1 cellular context compared by ENCODE assay signal in genomic region chr1:8860738-8861516, GRCh38.
TF ChIP-seq lines count a peak whose summit lies in the region.

No MANE protein-coding gene starts in this region.

TF ChIP-seq in WTC11, 78 proteins besides CTCF, POLR2A, EP300 and RAD21 (continued from another document):
- TF ChIP-seq AR (CRISPR knock-in tag; IDR thresholded peaks at IDR 0.05) (no peak), ZBTB43 (CRISPR knock-in tag; IDR thresholded peaks at IDR 0.05) (no peak), CDX4 (CRISPR knock-in tag; IDR thresholded peaks at IDR 0.05; ENCODE audit: borderline replicate concordance) (no peak), USF1 (CRISPR knock-in tag; IDR thresholded peaks at IDR 0.05) (no peak), GTF2I (CRISPR knock-in tag; conservative IDR thresholded peaks at IDR 0.05) (no peak)
- TF ChIP-seq, protein P1, sequence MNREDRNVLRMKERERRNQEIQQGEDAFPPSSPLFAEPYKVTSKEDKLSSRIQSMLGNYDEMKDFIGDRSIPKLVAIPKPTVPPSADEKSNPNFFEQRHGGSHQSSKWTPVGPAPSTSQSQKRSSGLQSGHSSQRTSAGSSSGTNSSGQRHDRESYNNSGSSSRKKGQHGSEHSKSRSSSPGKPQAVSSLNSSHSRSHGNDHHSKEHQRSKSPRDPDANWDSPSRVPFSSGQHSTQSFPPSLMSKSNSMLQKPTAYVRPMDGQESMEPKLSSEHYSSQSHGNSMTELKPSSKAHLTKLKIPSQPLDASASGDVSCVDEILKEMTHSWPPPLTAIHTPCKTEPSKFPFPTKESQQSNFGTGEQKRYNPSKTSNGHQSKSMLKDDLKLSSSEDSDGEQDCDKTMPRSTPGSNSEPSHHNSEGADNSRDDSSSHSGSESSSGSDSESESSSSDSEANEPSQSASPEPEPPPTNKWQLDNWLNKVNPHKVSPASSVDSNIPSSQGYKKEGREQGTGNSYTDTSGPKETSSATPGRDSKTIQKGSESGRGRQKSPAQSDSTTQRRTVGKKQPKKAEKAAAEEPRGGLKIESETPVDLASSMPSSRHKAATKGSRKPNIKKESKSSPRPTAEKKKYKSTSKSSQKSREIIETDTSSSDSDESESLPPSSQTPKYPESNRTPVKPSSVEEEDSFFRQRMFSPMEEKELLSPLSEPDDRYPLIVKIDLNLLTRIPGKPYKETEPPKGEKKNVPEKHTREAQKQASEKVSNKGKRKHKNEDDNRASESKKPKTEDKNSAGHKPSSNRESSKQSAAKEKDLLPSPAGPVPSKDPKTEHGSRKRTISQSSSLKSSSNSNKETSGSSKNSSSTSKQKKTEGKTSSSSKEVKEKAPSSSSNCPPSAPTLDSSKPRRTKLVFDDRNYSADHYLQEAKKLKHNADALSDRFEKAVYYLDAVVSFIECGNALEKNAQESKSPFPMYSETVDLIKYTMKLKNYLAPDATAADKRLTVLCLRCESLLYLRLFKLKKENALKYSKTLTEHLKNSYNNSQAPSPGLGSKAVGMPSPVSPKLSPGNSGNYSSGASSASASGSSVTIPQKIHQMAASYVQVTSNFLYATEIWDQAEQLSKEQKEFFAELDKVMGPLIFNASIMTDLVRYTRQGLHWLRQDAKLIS (CRISPR knock-in tag; IDR thresholded peaks at IDR 0.05; ENCODE audit: borderline replicate concordance): no peak
- TF ChIP-seq, protein P2, sequence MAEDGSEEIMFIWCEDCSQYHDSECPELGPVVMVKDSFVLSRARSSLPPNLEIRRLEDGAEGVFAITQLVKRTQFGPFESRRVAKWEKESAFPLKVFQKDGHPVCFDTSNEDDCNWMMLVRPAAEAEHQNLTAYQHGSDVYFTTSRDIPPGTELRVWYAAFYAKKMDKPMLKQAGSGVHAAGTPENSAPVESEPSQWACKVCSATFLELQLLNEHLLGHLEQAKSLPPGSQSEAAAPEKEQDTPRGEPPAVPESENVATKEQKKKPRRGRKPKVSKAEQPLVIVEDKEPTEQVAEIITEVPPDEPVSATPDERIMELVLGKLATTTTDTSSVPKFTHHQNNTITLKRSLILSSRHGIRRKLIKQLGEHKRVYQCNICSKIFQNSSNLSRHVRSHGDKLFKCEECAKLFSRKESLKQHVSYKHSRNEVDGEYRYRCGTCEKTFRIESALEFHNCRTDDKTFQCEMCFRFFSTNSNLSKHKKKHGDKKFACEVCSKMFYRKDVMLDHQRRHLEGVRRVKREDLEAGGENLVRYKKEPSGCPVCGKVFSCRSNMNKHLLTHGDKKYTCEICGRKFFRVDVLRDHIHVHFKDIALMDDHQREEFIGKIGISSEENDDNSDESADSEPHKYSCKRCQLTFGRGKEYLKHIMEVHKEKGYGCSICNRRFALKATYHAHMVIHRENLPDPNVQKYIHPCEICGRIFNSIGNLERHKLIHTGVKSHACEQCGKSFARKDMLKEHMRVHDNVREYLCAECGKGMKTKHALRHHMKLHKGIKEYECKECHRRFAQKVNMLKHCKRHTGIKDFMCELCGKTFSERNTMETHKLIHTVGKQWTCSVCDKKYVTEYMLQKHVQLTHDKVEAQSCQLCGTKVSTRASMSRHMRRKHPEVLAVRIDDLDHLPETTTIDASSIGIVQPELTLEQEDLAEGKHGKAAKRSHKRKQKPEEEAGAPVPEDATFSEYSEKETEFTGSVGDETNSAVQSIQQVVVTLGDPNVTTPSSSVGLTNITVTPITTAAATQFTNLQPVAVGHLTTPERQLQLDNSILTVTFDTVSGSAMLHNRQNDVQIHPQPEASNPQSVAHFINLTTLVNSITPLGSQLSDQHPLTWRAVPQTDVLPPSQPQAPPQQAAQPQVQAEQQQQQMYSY (CRISPR knock-in tag; IDR thresholded peaks at IDR 0.05): no peak
